1 cellular context compared by ENCODE assay signal in genomic region chr20:49186535-49187329, GRCh38.
TF ChIP-seq lines count a peak whose summit lies in the region.

No MANE protein-coding gene starts in this region.

TF ChIP-seq in GM12878, 131 proteins besides CTCF, POLR2A, EP300 and RAD21:
- TF ChIP-seq RELB (IDR thresholded peaks at IDR 0.05; ENCODE audit: low read depth) (0 out of 2 replicates have a peak, but pooled peaks have one; percentile 30), MXI1 (IDR thresholded peaks at IDR 0.05; ENCODE audit: low read depth, low read length) (peak; percentile 63; the same call in 1 of the 2 replicates), FOS (IDR thresholded peaks at IDR 0.05; ENCODE audit: borderline replicate concordance, extremely low read depth, insufficient read length) (no peak), ZNF384 (IDR thresholded peaks at IDR 0.05; ENCODE audit: borderline replicate concordance, low read depth, low read length) (peak; percentile 43; the same call in 1 of the 2 replicates), NBN (IDR thresholded peaks at IDR 0.05) (0 out of 2 replicates have a peak, but pooled peaks have one; percentile 60), FOXK2 (IDR thresholded peaks at IDR 0.05) (0 out of 2 replicates have a peak, but pooled peaks have one; percentile 13), ETV6 (conservative IDR thresholded peaks at IDR 0.05 in 1 of 2, IDR thresholded peaks at IDR 0.05 in 1 of 2; ENCODE audit: borderline replicate concordance in 1 of 2, low read depth in 1 of 2) (no peak), SP1 (IDR thresholded peaks at IDR 0.05; ENCODE audit: low read depth, low read length) (no peak), LARP7 (IDR thresholded peaks at IDR 0.05) (0 out of 2 replicates have a peak, but pooled peaks have one; percentile 25), WRNIP1 (IDR thresholded peaks at IDR 0.05; ENCODE audit: borderline replicate concordance, low read depth, low read length) (0 out of 2 replicates have a peak, but pooled peaks have one; percentile 30), SMAD1 (IDR thresholded peaks at IDR 0.05; ENCODE audit: low read depth, partially characterized antibody) (peak; percentile 31)
TF ChIP-seq in GM12878: peak in this region for 8.
